21 cellular contexts compared by ENCODE assay signal in genomic region chr4:97432551-97432950, GRCh38.
"Had no signal": no experiment of that assay in that cellular context is flagged by ENCODE, and none has a peak within 500 bp of the region (broad histone marks: within the 10 kb centered on the region; RNA-seq: fewer than 3 reads in every experiment).

No MANE protein-coding gene starts in this region.

- H3K27me3 ChIP-seq: heart left ventricle, pancreas, right lobe of liver, spleen, tibial nerve, upper lobe of right lung, vagina had no signal

- DNase-seq: effector CD4-positive, alpha-beta T cell; endodermal cell; foreskin melanocyte; heart left ventricle; hippocampal formation; left cardiac atrium; left ventricle myocardium inferior; lower lobe of right lung; natural killer cell; nucleus accumbens; pancreas; right lobe of liver; spleen; stimulated activated CD4-positive, alpha-beta T cell treated with anti-CD3 and anti-CD28 coated beads, Interleukin-15, amount 100 ng/mL, for 24 hours; stimulated activated CD4-positive, alpha-beta T cell treated with anti-CD3 and anti-CD28 coated beads, Interleukin-1b, Interleukin-23, amount 100 ng/mL, for 48 hours; stimulated activated CD4-positive, alpha-beta T cell treated with anti-CD3 and anti-CD28 coated beads, Interleukin-4, amount 100 ng/mL, for 24 hours; upper lobe of right lung had no signal

- H3K27ac ChIP-seq: coronary artery, heart left ventricle, left ventricle myocardium inferior, lower lobe of right lung, pancreas, right lobe of liver, spleen, tibial nerve, upper lobe of right lung, vagina had no signal

- H3K9me3 ChIP-seq: pancreas, right lobe of liver, vagina had no signal

- H3K4me3 ChIP-seq: coronary artery, heart left ventricle, left ventricle myocardium inferior, lower lobe of right lung, pancreas, right lobe of liver, spleen, tibial nerve, upper lobe of right lung, vagina had no signal

- H3K4me1 ChIP-seq: heart left ventricle, left ventricle myocardium inferior, lower lobe of right lung, pancreas, right lobe of liver, spleen, tibial nerve, upper lobe of right lung, vagina had no signal

- FAIRE-seq: endothelial cell of umbilical vein, pancreas had no signal

- H3K36me3 ChIP-seq: heart left ventricle, left ventricle myocardium inferior, lower lobe of right lung, pancreas, right lobe of liver, spleen, tibial nerve, upper lobe of right lung, vagina had no signal
